In genomic region chr4:24736066-24736465, GRCh38 we compare ENCODE assay signal across 8 cellular contexts. TPM values are rescaled to one million over a fixed set of nuclear protein-coding genes. Genes with fewer than 3 reads are reported as not detected.
DNase-seq lines count a peak whose midpoint lies in the region; ATAC-seq, FAIRE-seq and TF ChIP-seq lines count a peak whose summit lies in the region.
"Had no signal": no experiment of that assay in that cellular context is flagged by ENCODE, and none has a peak within 500 bp of the region (broad histone marks: within the 10 kb centered on the region; RNA-seq: fewer than 3 reads in every experiment).

No MANE protein-coding gene starts in this region.

- no peak overlapping the region for H2AFZ ChIP-seq in endothelial cell of umbilical vein (ENCODE audit: low read depth, low read length)

- no peaks in the 10 kb centered on the region for H3K36me3 ChIP-seq in endothelial cell of umbilical vein (ENCODE audit: control insufficient read depth in 2 of 2, extremely low read depth in 1 of 2, insufficient read depth in 2 of 2, low read length in 2 of 2)
- H3K36me3 ChIP-seq: Peyer's patch had no signal

- H3K4me3 Mint-ChIP-seq in neural crest cell = no peak overlapping the region
- H3K4me3 Mint-ChIP-seq in immature natural killer cell = no peak overlapping the region

- no peak overlapping the region for H3K4me3 ChIP-seq in NB4 (ENCODE audit: low read depth, low read length)
- H3K4me3 ChIP-seq in endothelial cell of umbilical vein (replicated peaks in 1 of 3; ENCODE audit: insufficient read depth in 1 of 3, low read depth in 1 of 3, low read length in 3 of 3) = no peak overlapping the region
- H3K4me3 ChIP-seq: Peyer's patch had no signal

- no peak overlapping the region for H3K27ac Mint-ChIP-seq in neural crest cell (ENCODE audit: unreplicated experiment)
- H3K27ac Mint-ChIP-seq in immature natural killer cell = no peak overlapping the region

- no peaks in the 10 kb centered on the region for H3K4me1 Mint-ChIP-seq in neural crest cell
- H3K4me1 Mint-ChIP-seq in immature natural killer cell = no peaks in the 10 kb centered on the region

- no TSS peak for BruUV-seq in endothelial cell of umbilical vein (replicated peaks; lab: Mats Ljungman, UMichigan)

- H3K9me3 Mint-ChIP-seq in neural crest cell = peaks cover 16% of the 10 kb centered on the region
- peaks cover 0 to 7% (median 2%) of the 10 kb centered on the region in 6 donors for H3K9me3 Mint-ChIP-seq in immature natural killer cell

- POLR2A ChIA-PET in endothelial cell of umbilical vein (lab: Charles Lee) = no interaction called here

- H3K27me3 Mint-ChIP-seq in neural crest cell (ENCODE audit: low read depth) = no peaks in the 10 kb centered on the region
- peaks cover 0 to 4% (median 2%) of the 10 kb centered on the region in 3 donors for H3K27me3 Mint-ChIP-seq in immature natural killer cell (ENCODE audit: low read depth in 3 of 3)

- no peaks in the 10 kb centered on the region for H3K4me1 ChIP-seq in endothelial cell of umbilical vein (ENCODE audit: control insufficient read depth, extremely low read depth, insufficient read depth, low read length)
- H3K4me1 ChIP-seq: Peyer's patch had no signal

- TF ChIP-seq POLR2A in NB4 (IDR thresholded peaks at IDR 0.05; ENCODE audit: extremely low read depth, insufficient read length) (no peak), endothelial cell of umbilical vein (IDR thresholded peaks at IDR 0.05; ENCODE audit: low read depth, low read length) (no peak)

- no peaks in the 10 kb centered on the region for H3K79me2 ChIP-seq in endothelial cell of umbilical vein (ENCODE audit: control insufficient read depth, insufficient read depth, low read length)

- DNase-seq in NB4 (ENCODE audit: low read depth) (peak; percentile 28), endothelial cell of umbilical vein (ENCODE audit: low read depth, low spot score) (peak; percentile 40), neural crest cell (ENCODE audit: low read depth, low spot score) (no peak), immature natural killer cell (no peak), C1 segment of cervical spinal cord (lab: John Stamatoyannopoulos, UW) (no peak)
- DNase-seq: Peyer's patch had no signal

- no peak overlapping the region for H3K9ac ChIP-seq in endothelial cell of umbilical vein (replicated peaks; ENCODE audit: extremely low read depth, insufficient read depth, low read length)

- H3K27me3 ChIP-seq in endothelial cell of umbilical vein (ENCODE audit: control insufficient read depth in 2 of 2, insufficient read depth in 2 of 2, low read length in 2 of 2) = no peaks in the 10 kb centered on the region
- H3K27me3 ChIP-seq: Peyer's patch had no signal

- no peak for ATAC-seq in GM18870 (IDR thresholded peaks at IDR 0.05; ENCODE audit: unreplicated experiment)

- intact Hi-C loops in endothelial cell of umbilical vein (cut with micrococcal nuclease) = loop anchor here (1.0 kb wide), 3 partner anchors 179 to 309 kb away; no protein-coding TSS in a partner anchor

- H3K4me2 ChIP-seq in endothelial cell of umbilical vein (ENCODE audit: insufficient read depth, low read length) = no peak overlapping the region

- no peaks in the 10 kb centered on the region for H3K9me3 ChIP-seq in endothelial cell of umbilical vein (replicated peaks; ENCODE audit: control insufficient read depth, insufficient read depth, low read length)
- H3K9me3 ChIP-seq: Peyer's patch had no signal

- CTCF ChIA-PET in endothelial cell of umbilical vein (lab: Charles Lee) = interaction anchor here (0.6 to 2.1 kb wide), 12 partner anchors 9 to 631 kb away, joined by 3 to 9 read pairs (median 4); no protein-coding TSS in a partner anchor

- no peak overlapping the region for H3K27ac ChIP-seq in endothelial cell of umbilical vein (ENCODE audit: insufficient read depth, low read depth, low read length)
- H3K27ac ChIP-seq: Peyer's patch had no signal

- peak; percentile 38 for TF ChIP-seq CTCF in GM12873 (IDR thresholded peaks at IDR 0.05; ENCODE audit: insufficient read depth, low read depth, low read length, missing control alignments)
- peak; percentile 51 for TF ChIP-seq CTCF in NB4 (IDR thresholded peaks at IDR 0.05; ENCODE audit: low read depth, low read length)
- TF ChIP-seq CTCF in endothelial cell of umbilical vein (IDR thresholded peaks at IDR 0.05; ENCODE audit: extremely low read depth in 1 of 2, insufficient read depth in 1 of 2, low read depth in 1 of 2, low read length in 2 of 2) = peak; percentile 27 to 46
- TF ChIP-seq CTCF in neural crest cell (conservative IDR thresholded peaks at IDR 0.05) = peak; percentile 30

- dilution Hi-C loops in endothelial cell of umbilical vein (cut with MboI; ENCODE audit: extremely low pct_ligation_motif_present, low sequenced_read_pairs) = no loop called here

- no peaks in the 10 kb centered on the region for H3K9me1 ChIP-seq in endothelial cell of umbilical vein (replicated peaks; ENCODE audit: control insufficient read depth, extremely low read depth, insufficient read depth, low read length)

- peaks cover 14% of the 10 kb centered on the region for H3K36me3 Mint-ChIP-seq in neural crest cell (ENCODE audit: low read depth)
- H3K36me3 Mint-ChIP-seq in immature natural killer cell = peaks cover 0 to 4% (median 0%) of the 10 kb centered on the region in 3 donors

- H4K20me1 ChIP-seq in endothelial cell of umbilical vein (replicated peaks; ENCODE audit: control insufficient read depth, extremely low read depth, insufficient read depth, low read length) = no peaks in the 10 kb centered on the region

- FAIRE-seq in endothelial cell of umbilical vein (lab: Jason Lieb, UNC) = no peak

TF ChIP-seq in endothelial cell of umbilical vein, 7 proteins besides CTCF, POLR2A, EP300 and RAD21:
- TF ChIP-seq JUN (IDR thresholded peaks at IDR 0.05; ENCODE audit: borderline replicate concordance, insufficient read depth, insufficient read length, low read depth) = no peak
- TF ChIP-seq FOS (IDR thresholded peaks at IDR 0.05; ENCODE audit: borderline replicate concordance, insufficient read depth, low read length) = no peak
- no peak for TF ChIP-seq MYC (IDR thresholded peaks at IDR 0.05; ENCODE audit: low read depth, low read length)
- no peak for TF ChIP-seq EZH2 (IDR thresholded peaks at IDR 0.05; ENCODE audit: borderline replicate concordance, low read depth, low read length, severe bottlenecking)
- TF ChIP-seq GATA2 (IDR thresholded peaks at IDR 0.05; ENCODE audit: insufficient read depth, insufficient read length, low read depth, low read length) = no peak
- no peak for TF ChIP-seq POLR2AphosphoS5 (IDR thresholded peaks at IDR 0.05; ENCODE audit: insufficient read depth, low read depth, low read length)
- TF ChIP-seq MAX (IDR thresholded peaks at IDR 0.05; ENCODE audit: insufficient read depth, insufficient read length) = no peak
TF ChIP-seq in endothelial cell of umbilical vein: peak in this region for 0.

RNA-seq across cellular contexts. Expression of gene SOD3, which starts 59.3 kb away (rescaled TPM):
- total RNA-seq in endothelial cell of umbilical vein = not detected in 2 replicates
- polyA plus RNA-seq in endothelial cell of umbilical vein = not detected in 2 replicates
- polyA plus RNA-seq in endothelial cell of umbilical vein (2011; cell fraction: cytosol; rRNA removed) = not detected in 2 replicates
- not detected in 2 replicates for polyA plus RNA-seq in endothelial cell of umbilical vein (2011; cell fraction: nucleus; rRNA removed)
- polyA plus RNA-seq in endothelial cell of umbilical vein (2012) = not detected in 2 replicates
- not detected in 2 replicates for polyA minus RNA-seq in endothelial cell of umbilical vein
- polyA minus RNA-seq in endothelial cell of umbilical vein (2011; cell fraction: cytosol; rRNA and poly(A)+ RNA removed) = not detected
- not detected in 2 replicates for polyA minus RNA-seq in endothelial cell of umbilical vein (2011; cell fraction: nucleus; rRNA and poly(A)+ RNA removed)
- 0.16 and 0.32 TPM in 2 replicates for total RNA-seq in neural crest cell
- polyA plus RNA-seq in immature natural killer cell = not detected

Comparison
In these comparisons a context has a peak if more than half of its experiments do, and no peak if none do; other contexts are left out.
1. DNase-seq: peak in NB4 (single experiment) and endothelial cell of umbilical vein (single experiment); none in neural crest cell (single experiment), immature natural killer cell (0 of 3) and C1 segment of cervical spinal cord (0 of 14).
2. Peak in every context shown above with its lines, with median percentiles within 50 percentile points of each other: CTCF ChIP-seq.